In genomic region chr10:8151086-8151485, GRCh38 we compare ENCODE assay signal across 7 cellular contexts.
"Had no signal": no experiment of that assay in that cellular context is flagged by ENCODE, and none has a peak within 500 bp of the region (broad histone marks: within the 10 kb centered on the region; RNA-seq: fewer than 3 reads in every experiment).

No MANE protein-coding gene starts in this region.

- H3K4me1 ChIP-seq: HAP-1 had no signal

- H3K4me3 ChIP-seq: GM23248, HAP-1, K562 had no signal

- H3K27ac ChIP-seq: GM23248 had no signal

- ATAC-seq: HCT116, K562 had no signal

- H3K9me3 ChIP-seq: HAP-1 had no signal

- H3K36me3 ChIP-seq: HAP-1 had no signal

- DNase-seq: GM23248, GOT3, IMR-90, KG1 had no signal
